Comparison of ENCODE assay signal across 1 cellular context in genomic region chr3:152622813-152623167, GRCh38.
TF ChIP-seq lines count a peak whose summit lies in the region.

No MANE protein-coding gene starts in this region.

TF ChIP-seq in HepG2, 621 proteins besides CTCF, POLR2A, EP300 and RAD21 (continued from another document):
- TF ChIP-seq, protein P1, sequence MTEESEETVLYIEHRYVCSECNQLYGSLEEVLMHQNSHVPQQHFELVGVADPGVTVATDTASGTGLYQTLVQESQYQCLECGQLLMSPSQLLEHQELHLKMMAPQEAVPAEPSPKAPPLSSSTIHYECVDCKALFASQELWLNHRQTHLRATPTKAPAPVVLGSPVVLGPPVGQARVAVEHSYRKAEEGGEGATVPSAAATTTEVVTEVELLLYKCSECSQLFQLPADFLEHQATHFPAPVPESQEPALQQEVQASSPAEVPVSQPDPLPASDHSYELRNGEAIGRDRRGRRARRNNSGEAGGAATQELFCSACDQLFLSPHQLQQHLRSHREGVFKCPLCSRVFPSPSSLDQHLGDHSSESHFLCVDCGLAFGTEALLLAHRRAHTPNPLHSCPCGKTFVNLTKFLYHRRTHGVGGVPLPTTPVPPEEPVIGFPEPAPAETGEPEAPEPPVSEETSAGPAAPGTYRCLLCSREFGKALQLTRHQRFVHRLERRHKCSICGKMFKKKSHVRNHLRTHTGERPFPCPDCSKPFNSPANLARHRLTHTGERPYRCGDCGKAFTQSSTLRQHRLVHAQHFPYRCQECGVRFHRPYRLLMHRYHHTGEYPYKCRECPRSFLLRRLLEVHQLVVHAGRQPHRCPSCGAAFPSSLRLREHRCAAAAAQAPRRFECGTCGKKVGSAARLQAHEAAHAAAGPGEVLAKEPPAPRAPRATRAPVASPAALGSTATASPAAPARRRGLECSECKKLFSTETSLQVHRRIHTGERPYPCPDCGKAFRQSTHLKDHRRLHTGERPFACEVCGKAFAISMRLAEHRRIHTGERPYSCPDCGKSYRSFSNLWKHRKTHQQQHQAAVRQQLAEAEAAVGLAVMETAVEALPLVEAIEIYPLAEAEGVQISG (CRISPR knock-in tag; IDR thresholded peaks at IDR 0.05), result no peak
- TF ChIP-seq RORA (CRISPR knock-in tag; IDR thresholded peaks at IDR 0.05), result no peak
- no peak for TF ChIP-seq ZKSCAN1 (IDR thresholded peaks at IDR 0.05; ENCODE audit: low read length)
- TF ChIP-seq NFRKB (IDR thresholded peaks at IDR 0.05), result no peak
- no peak for TF ChIP-seq RBM22 (optimal IDR thresholded peaks at IDR 0.05; ENCODE audit: low read length)
- no peak for TF ChIP-seq NCOR1 (IDR thresholded peaks at IDR 0.05; ENCODE audit: borderline replicate concordance, low read length)
- TF ChIP-seq SOX13 (IDR thresholded peaks at IDR 0.05), result no peak
- no peak for TF ChIP-seq SOX13 (CRISPR knock-in tag; conservative IDR thresholded peaks at IDR 0.05 in 1 of 2, IDR thresholded peaks at IDR 0.05 in 1 of 2)
- TF ChIP-seq, protein P2, sequence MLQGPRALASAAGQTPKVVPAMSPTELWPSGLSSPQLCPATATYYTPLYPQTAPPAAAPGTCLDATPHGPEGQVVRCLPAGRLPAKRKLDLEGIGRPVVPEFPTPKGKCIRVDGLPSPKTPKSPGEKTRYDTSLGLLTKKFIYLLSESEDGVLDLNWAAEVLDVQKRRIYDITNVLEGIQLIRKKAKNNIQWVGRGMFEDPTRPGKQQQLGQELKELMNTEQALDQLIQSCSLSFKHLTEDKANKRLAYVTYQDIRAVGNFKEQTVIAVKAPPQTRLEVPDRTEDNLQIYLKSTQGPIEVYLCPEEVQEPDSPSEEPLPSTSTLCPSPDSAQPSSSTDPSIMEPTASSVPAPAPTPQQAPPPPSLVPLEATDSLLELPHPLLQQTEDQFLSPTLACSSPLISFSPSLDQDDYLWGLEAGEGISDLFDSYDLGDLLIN (CRISPR knock-in tag; IDR thresholded peaks at IDR 0.05; ENCODE audit: borderline replicate concordance), result no peak
